ENCODE assay signal across 11 cellular contexts in the genomic region with DNA sequence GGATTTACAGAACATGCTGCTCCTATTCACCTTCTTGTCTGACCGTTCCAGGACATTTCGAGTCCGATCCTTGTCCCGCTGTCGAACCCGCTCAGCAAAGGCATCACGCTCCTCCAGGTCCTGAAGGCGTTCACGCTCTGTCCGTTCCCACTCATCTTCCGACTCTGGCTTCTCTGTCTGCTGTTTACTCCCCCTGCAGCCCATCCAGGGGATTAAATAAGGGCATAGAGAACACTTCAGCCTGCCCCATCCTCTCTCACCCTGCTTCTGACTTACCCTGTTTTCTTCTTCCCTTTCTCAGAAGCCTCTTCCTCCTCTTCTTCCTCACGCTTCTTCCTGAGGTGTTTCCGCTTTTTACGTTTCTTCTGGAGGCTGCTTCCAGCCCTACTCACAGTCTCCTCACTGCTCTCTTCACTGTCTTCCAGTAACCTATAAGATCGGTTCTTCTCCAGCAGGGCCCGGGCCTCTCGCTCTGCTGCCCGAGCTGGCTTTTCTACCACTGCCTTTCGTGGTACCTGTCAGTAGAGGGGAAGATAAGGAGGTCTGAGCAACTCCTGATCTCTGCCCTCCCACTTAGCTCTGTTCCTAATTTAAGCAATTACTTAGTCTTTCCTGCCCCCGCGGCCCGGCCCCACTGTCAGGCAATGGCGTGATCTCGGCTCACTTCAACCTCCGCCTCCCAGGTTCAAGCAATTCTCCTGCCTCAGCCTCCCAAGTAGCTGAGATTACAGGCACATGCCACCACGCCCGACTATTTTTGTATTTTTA. TPM values are rescaled to one million over a fixed set of nuclear protein-coding genes. Genes with fewer than 3 reads are reported as not detected.
A peak's percentile ranks its signal among the peaks of the same experiment; 100 is the strongest.
DNase-seq lines count a peak whose midpoint lies in the region; ATAC-seq lines count a peak whose summit lies in the region.
"Had no signal": no experiment of that assay in that cellular context is flagged by ENCODE, and none has a peak within 500 bp of the region (broad histone marks: within the 10 kb centered on the region; RNA-seq: fewer than 3 reads in every experiment).

No MANE protein-coding gene starts in this region.

- 0 out of 20 replicates have a peak overlapping the region, but pooled peaks of 2 of the 10 experiments have one; percentile 6 to 82 for H3K4me3 ChIP-seq in BLaER1 treated with 17β-estradiol and CSF1 and Interleukin-3, amounts not matched to agents 10 nM and 100 nM
- H3K4me3 ChIP-seq in H7 (ENCODE audit: insufficient read depth, low read depth, low read length) (no peak overlapping the region), MG63 (no peak overlapping the region)

- ATAC-seq in memory B cell (ENCODE audit: low read depth) (no peak), HG03097 (IDR thresholded peaks at IDR 0.05; ENCODE audit: low FRiP score, unreplicated experiment) (no peak), GM19395 (IDR thresholded peaks at IDR 0.05; ENCODE audit: unreplicated experiment) (no peak)
- ATAC-seq: right cardiac atrium had no signal

- peak overlapping the region; percentile 80 to 96 (median 91); a peak in 21 of 22 replicates for H3K4me2 ChIP-seq in BLaER1 treated with 17β-estradiol and CSF1 and Interleukin-3, amounts not matched to agents 10 nM and 100 nM

- H3K36me3 Mint-ChIP-seq in activated T-helper 1 cell treated with anti-CD3 and anti-CD28 coated beads, Interleukin-12 subunit alpha, Interleukin-12 subunit beta, Interleukin-2, Interleukin-4 antibody, amounts not matched to agents 30 ng/mL and 10 ng/mL and 1 ng/mL, durations not matched to agents 14 hours and 24 hours and 36 hours (ENCODE audit: low read depth): peaks cover 24% of the 10 kb centered on the region
- H3K36me3 Mint-ChIP-seq in memory B cell: peaks cover 11% of the 10 kb centered on the region

- H3K9me3 ChIP-seq in BLaER1 treated with 17β-estradiol and CSF1 and Interleukin-3, amounts not matched to agents 10 nM and 100 nM (replicated peaks in 1 of 11): no peaks in the 10 kb centered on the region
- H3K9me3 ChIP-seq in MG63: no peaks in the 10 kb centered on the region

- peaks cover under 1 to 39% (median 17%) of the 10 kb centered on the region in 11 experiments; a peak in 18 of 22 replicates for H4K20me1 ChIP-seq in BLaER1 treated with 17β-estradiol and CSF1 and Interleukin-3, amounts not matched to agents 10 nM and 100 nM

- H3K4me1 ChIP-seq in BLaER1 treated with 17β-estradiol and CSF1 and Interleukin-3, amounts not matched to agents 10 nM and 100 nM: peaks cover 31 to 66% (median 50%) of the 10 kb centered on the region in 10 experiments

- peak overlapping the region in 10 of 11 experiments; percentile 82 to 91 (median 88); a peak in 20 of 22 replicates for H3K9ac ChIP-seq in BLaER1 treated with 17β-estradiol and CSF1 and Interleukin-3, amounts not matched to agents 10 nM and 100 nM

- H3K27me3 ChIP-seq in BLaER1 treated with 17β-estradiol and CSF1 and Interleukin-3, amounts not matched to agents 10 nM and 100 nM: no peaks in the 10 kb centered on the region
- H3K27me3 ChIP-seq in H7 (ENCODE audit: control insufficient read depth, insufficient read depth, low read length) (no peaks in the 10 kb centered on the region), MG63 (no peaks in the 10 kb centered on the region)

- H3K36me3 ChIP-seq in BLaER1 treated with 17β-estradiol and CSF1 and Interleukin-3, amounts not matched to agents 10 nM and 100 nM: peaks cover 38 to 56% (median 52%) of the 10 kb centered on the region in 11 experiments
- H3K36me3 ChIP-seq in H7 (replicated peaks; ENCODE audit: control insufficient read depth, insufficient read depth, low read length) (peaks cover 13% of the 10 kb centered on the region), MG63 (peaks cover 8% of the 10 kb centered on the region)

- peak overlapping the region; percentile 87 for H3K4me3 Mint-ChIP-seq in activated T-helper 1 cell treated with anti-CD3 and anti-CD28 coated beads, Interleukin-12 subunit alpha, Interleukin-12 subunit beta, Interleukin-2, Interleukin-4 antibody, amounts not matched to agents 30 ng/mL and 10 ng/mL and 1 ng/mL, durations not matched to agents 14 hours and 24 hours and 36 hours
- H3K4me3 Mint-ChIP-seq in memory B cell: peak overlapping the region; percentile 28

- DNase-seq in H7 (peak; percentile 66), memory B cell (ENCODE audit: low spot score in 2 of 2) (no peak), MG63 (no peak), kidney glomerular epithelial cell (lab: John Stamatoyannopoulos, UW) (no peak)
- no peak for DNase-seq in activated T-helper 1 cell treated with anti-CD3 and anti-CD28 coated beads, Interleukin-12 subunit alpha, Interleukin-12 subunit beta, Interleukin-2, Interleukin-4 antibody, amounts not matched to agents 30 ng/mL and 10 ng/mL and 1 ng/mL, durations not matched to agents 14 hours and 24 hours and 36 hours (ENCODE audit: low spot score)
- DNase-seq: anterior cingulate cortex, right cardiac atrium, SIG-M5 had no signal

- no peaks in the 10 kb centered on the region for H3K27me3 Mint-ChIP-seq in activated T-helper 1 cell treated with anti-CD3 and anti-CD28 coated beads, Interleukin-12 subunit alpha, Interleukin-12 subunit beta, Interleukin-2, Interleukin-4 antibody, amounts not matched to agents 30 ng/mL and 10 ng/mL and 1 ng/mL, durations not matched to agents 14 hours and 24 hours and 36 hours (ENCODE audit: insufficient read depth)
- no peaks in the 10 kb centered on the region for H3K27me3 Mint-ChIP-seq in memory B cell

- peak overlapping the region; percentile 25 for H3K27ac Mint-ChIP-seq in activated T-helper 1 cell treated with anti-CD3 and anti-CD28 coated beads, Interleukin-12 subunit alpha, Interleukin-12 subunit beta, Interleukin-2, Interleukin-4 antibody, amounts not matched to agents 30 ng/mL and 10 ng/mL and 1 ng/mL, durations not matched to agents 14 hours and 24 hours and 36 hours
- no peak overlapping the region for H3K27ac Mint-ChIP-seq in memory B cell

- H3K27ac ChIP-seq in BLaER1 treated with 17β-estradiol and CSF1 and Interleukin-3, amounts not matched to agents 10 nM and 100 nM: peak overlapping the region in 1 of 11 experiments; percentile 14; a peak in 1 of 22 replicates

- peaks cover 38% of the 10 kb centered on the region for H3K4me1 Mint-ChIP-seq in activated T-helper 1 cell treated with anti-CD3 and anti-CD28 coated beads, Interleukin-12 subunit alpha, Interleukin-12 subunit beta, Interleukin-2, Interleukin-4 antibody, amounts not matched to agents 30 ng/mL and 10 ng/mL and 1 ng/mL, durations not matched to agents 14 hours and 24 hours and 36 hours (ENCODE audit: low read depth)
- peaks cover 15% of the 10 kb centered on the region for H3K4me1 Mint-ChIP-seq in memory B cell

- intact Hi-C loops in activated T-helper 1 cell treated with anti-CD3 and anti-CD28 coated beads, Interleukin-12 subunit alpha, Interleukin-12 subunit beta, Interleukin-2, Interleukin-4 antibody, amounts not matched to agents 30 ng/mL and 10 ng/mL and 1 ng/mL, durations not matched to agents 14 hours and 24 hours and 36 hours (cut with micrococcal nuclease): loop anchor here (5.0 kb wide), 3 partner anchors 189 to 324 kb away; a partner anchor contains a TSS

- no peaks in the 10 kb centered on the region for H3K9me3 Mint-ChIP-seq in activated T-helper 1 cell treated with anti-CD3 and anti-CD28 coated beads, Interleukin-12 subunit alpha, Interleukin-12 subunit beta, Interleukin-2, Interleukin-4 antibody, amounts not matched to agents 30 ng/mL and 10 ng/mL and 1 ng/mL, durations not matched to agents 14 hours and 24 hours and 36 hours
- no peaks in the 10 kb centered on the region for H3K9me3 Mint-ChIP-seq in memory B cell

RNA-seq across cellular contexts. Expression of a gene that starts 1.9 kb away (rescaled TPM):
- total RNA-seq in H7 (2014; rRNA removed; shearing (Covaris generic)): 39.2 and 45.3 TPM in 2 replicates
- 52.0 and 54.2 TPM in 2 replicates for total RNA-seq in activated T-helper 1 cell treated with anti-CD3 and anti-CD28 coated beads, Interleukin-12 subunit alpha, Interleukin-12 subunit beta, Interleukin-2, Interleukin-4 antibody, amounts not matched to agents 30 ng/mL and 10 ng/mL and 1 ng/mL, durations not matched to agents 14 hours and 24 hours and 36 hours
- total RNA-seq in MG63 (2014; rRNA removed; shearing (Covaris generic); ENCODE audit: low replicate concordance): 16.6 and 24.2 TPM in 2 replicates

RNA-seq across cellular contexts. Expression of a gene that starts 15.5 kb away (rescaled TPM):
- 48.2 and 55.7 TPM in 2 replicates for total RNA-seq in H7 (2014; rRNA removed; shearing (Covaris generic))
- total RNA-seq in activated T-helper 1 cell treated with anti-CD3 and anti-CD28 coated beads, Interleukin-12 subunit alpha, Interleukin-12 subunit beta, Interleukin-2, Interleukin-4 antibody, amounts not matched to agents 30 ng/mL and 10 ng/mL and 1 ng/mL, durations not matched to agents 14 hours and 24 hours and 36 hours: 203 and 213 TPM in 2 replicates
- 31.1 and 32.0 TPM in 2 replicates for total RNA-seq in MG63 (2014; rRNA removed; shearing (Covaris generic); ENCODE audit: low replicate concordance)

RNA-seq across cellular contexts. Expression of a gene that starts 19.8 kb away (rescaled TPM):
- 20.7 and 23.8 TPM in 2 replicates for total RNA-seq in H7 (2014; rRNA removed; shearing (Covaris generic))
- 15.5 and 15.9 TPM in 2 replicates for total RNA-seq in activated T-helper 1 cell treated with anti-CD3 and anti-CD28 coated beads, Interleukin-12 subunit alpha, Interleukin-12 subunit beta, Interleukin-2, Interleukin-4 antibody, amounts not matched to agents 30 ng/mL and 10 ng/mL and 1 ng/mL, durations not matched to agents 14 hours and 24 hours and 36 hours
- total RNA-seq in MG63 (2014; rRNA removed; shearing (Covaris generic); ENCODE audit: low replicate concordance): 0.25 and 3.4 TPM in 2 replicates

RNA-seq across cellular contexts. Expression of a gene that starts 24.0 kb away (rescaled TPM):
- 15.4 and 16.9 TPM in 2 replicates for total RNA-seq in H7 (2014; rRNA removed; shearing (Covaris generic))
- 23.9 and 36.0 TPM in 2 replicates for total RNA-seq in activated T-helper 1 cell treated with anti-CD3 and anti-CD28 coated beads, Interleukin-12 subunit alpha, Interleukin-12 subunit beta, Interleukin-2, Interleukin-4 antibody, amounts not matched to agents 30 ng/mL and 10 ng/mL and 1 ng/mL, durations not matched to agents 14 hours and 24 hours and 36 hours
- total RNA-seq in MG63 (2014; rRNA removed; shearing (Covaris generic); ENCODE audit: low replicate concordance): 1.9 and 3.2 TPM in 2 replicates

RNA-seq across cellular contexts. Expression of a gene that starts 44.3 kb away (rescaled TPM):
- 11.7 and 13.1 TPM in 2 replicates for total RNA-seq in H7 (2014; rRNA removed; shearing (Covaris generic))
- total RNA-seq in activated T-helper 1 cell treated with anti-CD3 and anti-CD28 coated beads, Interleukin-12 subunit alpha, Interleukin-12 subunit beta, Interleukin-2, Interleukin-4 antibody, amounts not matched to agents 30 ng/mL and 10 ng/mL and 1 ng/mL, durations not matched to agents 14 hours and 24 hours and 36 hours: 11.6 and 13.4 TPM in 2 replicates
- total RNA-seq in MG63 (2014; rRNA removed; shearing (Covaris generic); ENCODE audit: low replicate concordance): 0.16 TPM in 1 of 2 replicates, not detected in the other
